8 cellular contexts compared by ENCODE assay signal in the genomic region with DNA sequence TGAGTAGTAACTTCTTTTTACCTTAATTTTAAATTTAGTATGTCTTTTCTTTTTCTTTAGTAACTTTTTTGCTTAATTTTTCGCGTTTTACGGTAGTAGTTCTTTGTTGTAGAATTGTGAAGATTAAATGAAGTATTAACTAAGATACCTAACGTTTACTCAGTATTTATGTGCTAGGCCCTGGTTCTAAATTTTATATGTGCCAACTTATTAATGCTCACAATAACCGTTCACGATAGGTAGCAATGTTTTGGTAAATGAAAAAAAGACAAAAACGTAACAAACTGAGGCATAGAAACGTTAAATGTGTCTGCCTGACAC. TPM values are rescaled to one million over a fixed set of nuclear protein-coding genes. Genes with fewer than 3 reads are reported as not detected.
DNase-seq lines count a peak whose midpoint lies in the region; ATAC-seq and TF ChIP-seq lines count a peak whose summit lies in the region.

No MANE protein-coding gene starts in this region.

- peaks cover 10% of the 10 kb centered on the region for H3K36me3 Mint-ChIP-seq in activated naive CD4-positive, alpha-beta T cell treated with anti-CD3 and anti-CD28 coated beads, Interleukin-2, amount 50 U/mL, for 24 hours
- peaks cover 31% of the 10 kb centered on the region for H3K36me3 Mint-ChIP-seq in brain
- peaks cover 8% of the 10 kb centered on the region for H3K36me3 Mint-ChIP-seq in memory B cell

- no peaks in the 10 kb centered on the region for H3K27me3 Mint-ChIP-seq in activated naive CD4-positive, alpha-beta T cell treated with anti-CD3 and anti-CD28 coated beads, Interleukin-2, amount 50 U/mL, for 24 hours
- H3K27me3 Mint-ChIP-seq in brain = peaks cover 10% of the 10 kb centered on the region
- no peaks in the 10 kb centered on the region for H3K27me3 Mint-ChIP-seq in memory B cell

- H3K4me3 ChIP-seq in urinary bladder (ENCODE audit: low read depth, low read length) = peak overlapping the region; percentile 91

- ATAC-seq in memory B cell (ENCODE audit: low read depth) = no peak
- no peak for ATAC-seq in GM19351 (IDR thresholded peaks at IDR 0.05; ENCODE audit: unreplicated experiment)
- no peak for ATAC-seq in HG02870 (IDR thresholded peaks at IDR 0.05; ENCODE audit: unreplicated experiment)

- no peaks in the 10 kb centered on the region for H3K9me3 Mint-ChIP-seq in activated naive CD4-positive, alpha-beta T cell treated with anti-CD3 and anti-CD28 coated beads, Interleukin-2, amount 50 U/mL, for 24 hours
- H3K9me3 Mint-ChIP-seq in brain = no peaks in the 10 kb centered on the region
- no peaks in the 10 kb centered on the region for H3K9me3 Mint-ChIP-seq in memory B cell

- 9% methylated on average over 8 of the region's 8 CpGs for WGBS in urinary bladder

- no peaks in the 10 kb centered on the region for H3K36me3 ChIP-seq in urinary bladder (ENCODE audit: insufficient read depth)

- H3K4me3 Mint-ChIP-seq in activated naive CD4-positive, alpha-beta T cell treated with anti-CD3 and anti-CD28 coated beads, Interleukin-2, amount 50 U/mL, for 24 hours = peak overlapping the region; percentile 97
- peak overlapping the region; percentile 99 to 100 (median 100) for H3K4me3 Mint-ChIP-seq in brain
- peak overlapping the region; percentile 90 for H3K4me3 Mint-ChIP-seq in memory B cell

- peaks cover 50% of the 10 kb centered on the region for H3K4me1 Mint-ChIP-seq in activated naive CD4-positive, alpha-beta T cell treated with anti-CD3 and anti-CD28 coated beads, Interleukin-2, amount 50 U/mL, for 24 hours
- H3K4me1 Mint-ChIP-seq in brain (peaks cover 75% of the 10 kb centered on the region), memory B cell (peaks cover 15% of the 10 kb centered on the region)

- no peak for TF ChIP-seq CTCF in brain (conservative IDR thresholded peaks at IDR 0.05)

- H3K27ac Mint-ChIP-seq in activated naive CD4-positive, alpha-beta T cell treated with anti-CD3 and anti-CD28 coated beads, Interleukin-2, amount 50 U/mL, for 24 hours = peak overlapping the region; percentile 90
- H3K27ac Mint-ChIP-seq in brain (peak overlapping the region; percentile 99 to 100 (median 99)), memory B cell (peak overlapping the region; percentile 95)

- no peak for DNase-seq in activated naive CD4-positive, alpha-beta T cell treated with Interleukin-2 at 50 U/mL for 16 hours
- no peak for DNase-seq in memory B cell (ENCODE audit: low spot score in 2 of 2)
- no peak for DNase-seq in KG1 (lab: John Stamatoyannopoulos, UW)

- H3K27ac ChIP-seq in urinary bladder (ENCODE audit: low read depth) = no peak overlapping the region

- H3K4me1 ChIP-seq in urinary bladder (ENCODE audit: insufficient read depth) = no peaks in the 10 kb centered on the region

RNA-seq across cellular contexts. Expression of a gene that starts 1.2 kb away (rescaled TPM):
- polyA plus RNA-seq in brain (ENCODE audit: insufficient read depth, low read depth, low replicate concordance) (27.2 TPM), urinary bladder (29.7 TPM)
- total RNA-seq in urinary bladder = 122 TPM
